Comparison of ENCODE assay signal across 1 cellular context in genomic region chr6:106628658-106629102, GRCh38.
TF ChIP-seq lines count a peak whose summit lies in the region.

No MANE protein-coding gene starts in this region.

TF ChIP-seq in H1, 55 proteins besides CTCF, POLR2A, EP300 and RAD21 (continued from another document):
- no peak for TF ChIP-seq TEAD4 (IDR thresholded peaks at IDR 0.05; ENCODE audit: low read depth, low read length)
- no peak for TF ChIP-seq EGR1 (IDR thresholded peaks at IDR 0.05; ENCODE audit: borderline replicate concordance, low read depth, low read length)
- TF ChIP-seq, protein P1, sequence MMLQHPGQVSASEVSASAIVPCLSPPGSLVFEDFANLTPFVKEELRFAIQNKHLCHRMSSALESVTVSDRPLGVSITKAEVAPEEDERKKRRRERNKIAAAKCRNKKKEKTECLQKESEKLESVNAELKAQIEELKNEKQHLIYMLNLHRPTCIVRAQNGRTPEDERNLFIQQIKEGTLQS (IDR thresholded peaks at IDR 0.05; ENCODE audit: insufficient read depth, low read depth, low read length): no peak
- TF ChIP-seq, protein P2, sequence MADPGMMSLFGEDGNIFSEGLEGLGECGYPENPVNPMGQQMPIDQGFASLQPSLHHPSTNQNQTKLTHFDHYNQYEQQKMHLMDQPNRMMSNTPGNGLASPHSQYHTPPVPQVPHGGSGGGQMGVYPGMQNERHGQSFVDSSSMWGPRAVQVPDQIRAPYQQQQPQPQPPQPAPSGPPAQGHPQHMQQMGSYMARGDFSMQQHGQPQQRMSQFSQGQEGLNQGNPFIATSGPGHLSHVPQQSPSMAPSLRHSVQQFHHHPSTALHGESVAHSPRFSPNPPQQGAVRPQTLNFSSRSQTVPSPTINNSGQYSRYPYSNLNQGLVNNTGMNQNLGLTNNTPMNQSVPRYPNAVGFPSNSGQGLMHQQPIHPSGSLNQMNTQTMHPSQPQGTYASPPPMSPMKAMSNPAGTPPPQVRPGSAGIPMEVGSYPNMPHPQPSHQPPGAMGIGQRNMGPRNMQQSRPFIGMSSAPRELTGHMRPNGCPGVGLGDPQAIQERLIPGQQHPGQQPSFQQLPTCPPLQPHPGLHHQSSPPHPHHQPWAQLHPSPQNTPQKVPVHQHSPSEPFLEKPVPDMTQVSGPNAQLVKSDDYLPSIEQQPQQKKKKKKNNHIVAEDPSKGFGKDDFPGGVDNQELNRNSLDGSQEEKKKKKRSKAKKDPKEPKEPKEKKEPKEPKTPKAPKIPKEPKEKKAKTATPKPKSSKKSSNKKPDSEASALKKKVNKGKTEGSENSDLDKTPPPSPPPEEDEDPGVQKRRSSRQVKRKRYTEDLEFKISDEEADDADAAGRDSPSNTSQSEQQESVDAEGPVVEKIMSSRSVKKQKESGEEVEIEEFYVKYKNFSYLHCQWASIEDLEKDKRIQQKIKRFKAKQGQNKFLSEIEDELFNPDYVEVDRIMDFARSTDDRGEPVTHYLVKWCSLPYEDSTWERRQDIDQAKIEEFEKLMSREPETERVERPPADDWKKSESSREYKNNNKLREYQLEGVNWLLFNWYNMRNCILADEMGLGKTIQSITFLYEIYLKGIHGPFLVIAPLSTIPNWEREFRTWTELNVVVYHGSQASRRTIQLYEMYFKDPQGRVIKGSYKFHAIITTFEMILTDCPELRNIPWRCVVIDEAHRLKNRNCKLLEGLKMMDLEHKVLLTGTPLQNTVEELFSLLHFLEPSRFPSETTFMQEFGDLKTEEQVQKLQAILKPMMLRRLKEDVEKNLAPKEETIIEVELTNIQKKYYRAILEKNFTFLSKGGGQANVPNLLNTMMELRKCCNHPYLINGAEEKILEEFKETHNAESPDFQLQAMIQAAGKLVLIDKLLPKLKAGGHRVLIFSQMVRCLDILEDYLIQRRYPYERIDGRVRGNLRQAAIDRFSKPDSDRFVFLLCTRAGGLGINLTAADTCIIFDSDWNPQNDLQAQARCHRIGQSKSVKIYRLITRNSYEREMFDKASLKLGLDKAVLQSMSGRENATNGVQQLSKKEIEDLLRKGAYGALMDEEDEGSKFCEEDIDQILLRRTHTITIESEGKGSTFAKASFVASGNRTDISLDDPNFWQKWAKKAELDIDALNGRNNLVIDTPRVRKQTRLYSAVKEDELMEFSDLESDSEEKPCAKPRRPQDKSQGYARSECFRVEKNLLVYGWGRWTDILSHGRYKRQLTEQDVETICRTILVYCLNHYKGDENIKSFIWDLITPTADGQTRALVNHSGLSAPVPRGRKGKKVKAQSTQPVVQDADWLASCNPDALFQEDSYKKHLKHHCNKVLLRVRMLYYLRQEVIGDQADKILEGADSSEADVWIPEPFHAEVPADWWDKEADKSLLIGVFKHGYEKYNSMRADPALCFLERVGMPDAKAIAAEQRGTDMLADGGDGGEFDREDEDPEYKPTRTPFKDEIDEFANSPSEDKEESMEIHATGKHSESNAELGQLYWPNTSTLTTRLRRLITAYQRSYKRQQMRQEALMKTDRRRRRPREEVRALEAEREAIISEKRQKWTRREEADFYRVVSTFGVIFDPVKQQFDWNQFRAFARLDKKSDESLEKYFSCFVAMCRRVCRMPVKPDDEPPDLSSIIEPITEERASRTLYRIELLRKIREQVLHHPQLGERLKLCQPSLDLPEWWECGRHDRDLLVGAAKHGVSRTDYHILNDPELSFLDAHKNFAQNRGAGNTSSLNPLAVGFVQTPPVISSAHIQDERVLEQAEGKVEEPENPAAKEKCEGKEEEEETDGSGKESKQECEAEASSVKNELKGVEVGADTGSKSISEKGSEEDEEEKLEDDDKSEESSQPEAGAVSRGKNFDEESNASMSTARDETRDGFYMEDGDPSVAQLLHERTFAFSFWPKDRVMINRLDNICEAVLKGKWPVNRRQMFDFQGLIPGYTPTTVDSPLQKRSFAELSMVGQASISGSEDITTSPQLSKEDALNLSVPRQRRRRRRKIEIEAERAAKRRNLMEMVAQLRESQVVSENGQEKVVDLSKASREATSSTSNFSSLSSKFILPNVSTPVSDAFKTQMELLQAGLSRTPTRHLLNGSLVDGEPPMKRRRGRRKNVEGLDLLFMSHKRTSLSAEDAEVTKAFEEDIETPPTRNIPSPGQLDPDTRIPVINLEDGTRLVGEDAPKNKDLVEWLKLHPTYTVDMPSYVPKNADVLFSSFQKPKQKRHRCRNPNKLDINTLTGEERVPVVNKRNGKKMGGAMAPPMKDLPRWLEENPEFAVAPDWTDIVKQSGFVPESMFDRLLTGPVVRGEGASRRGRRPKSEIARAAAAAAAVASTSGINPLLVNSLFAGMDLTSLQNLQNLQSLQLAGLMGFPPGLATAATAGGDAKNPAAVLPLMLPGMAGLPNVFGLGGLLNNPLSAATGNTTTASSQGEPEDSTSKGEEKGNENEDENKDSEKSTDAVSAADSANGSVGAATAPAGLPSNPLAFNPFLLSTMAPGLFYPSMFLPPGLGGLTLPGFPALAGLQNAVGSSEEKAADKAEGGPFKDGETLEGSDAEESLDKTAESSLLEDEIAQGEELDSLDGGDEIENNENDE (IDR thresholded peaks at IDR 0.05; ENCODE audit: insufficient replicate concordance, low read length): no peak
- no peak for TF ChIP-seq ASH2L (IDR thresholded peaks at IDR 0.05; ENCODE audit: low read length)
- TF ChIP-seq BRCA1 (IDR thresholded peaks at IDR 0.05; ENCODE audit: low read depth, low read length): no peak
